Comparison of ENCODE assay signal across 15 cellular contexts in genomic region chr6:21653902-21654301, GRCh38.
DNase-seq lines count a peak whose midpoint lies in the region; ATAC-seq lines count a peak whose summit lies in the region.
"Had no signal": no experiment of that assay in that cellular context is flagged by ENCODE, and none has a peak within 500 bp of the region (broad histone marks: within the 10 kb centered on the region; RNA-seq: fewer than 3 reads in every experiment).

No MANE protein-coding gene starts in this region.

- 32% methylated on average over 7 of the region's 7 CpGs for WGBS in HUES64
- WGBS in mesendoderm (ENCODE audit: extremely low coverage, insufficient coverage, low lambda C conversion rate): 100% methylated on average over 1 of the region's 7 CpGs

- no peaks in the 10 kb centered on the region for H3K27me3 ChIP-seq in H7 (ENCODE audit: control insufficient read depth, insufficient read depth, low read length)
- no peaks in the 10 kb centered on the region for H3K27me3 ChIP-seq in HUES64 (ENCODE audit: insufficient read depth, low read length)
- no peaks in the 10 kb centered on the region for H3K27me3 ChIP-seq in mesendoderm (ENCODE audit: insufficient read depth, low read length, poor library complexity)

- H3K4me1 ChIP-seq in HUES64 (ENCODE audit: insufficient read depth, low read length) (peaks cover 6% of the 10 kb centered on the region), mesendoderm (ENCODE audit: control insufficient read depth, low read depth, low read length) (peaks cover 3% of the 10 kb centered on the region)

- no peak overlapping the region for H4K5ac ChIP-seq in mesendoderm (ENCODE audit: low read length)

- no peak overlapping the region for H4K8ac ChIP-seq in mesendoderm (ENCODE audit: low read depth, low read length)

- H3K56ac ChIP-seq in mesendoderm (ENCODE audit: low read length): no peak overlapping the region

- H3K4ac ChIP-seq in mesendoderm (ENCODE audit: low read depth, low read length): no peak overlapping the region

- no peak overlapping the region for H2BK15ac ChIP-seq in mesendoderm (replicated peaks; ENCODE audit: low read depth)

- H2BK120ac ChIP-seq in mesendoderm (ENCODE audit: low read depth, low read length): no peak overlapping the region

- peak; percentile 63 for ATAC-seq in esophagus mucosa
- no peak for ATAC-seq in GM19023 (IDR thresholded peaks at IDR 0.05; ENCODE audit: unreplicated experiment)
- ATAC-seq: GM12878, SK-N-SH treated with all-trans-retinoic acid at 6 μM for 48 hours had no signal

- H3K4me3 ChIP-seq in H7 (ENCODE audit: insufficient read depth, low read depth, low read length) (no peak overlapping the region), HUES64 (ENCODE audit: low read length) (no peak overlapping the region), mesendoderm (ENCODE audit: low read length) (no peak overlapping the region)
- H3K4me3 ChIP-seq: GM12878 had no signal

- peak overlapping the region; percentile 56 for H3K18ac ChIP-seq in mesendoderm (ENCODE audit: low read length)

- 0 out of 2 replicates have a peak overlapping the region, but pooled peaks have one; percentile 1 for H3K27ac ChIP-seq in HUES64 (ENCODE audit: low read depth, low read length)
- no peak overlapping the region for H3K27ac ChIP-seq in mesendoderm (ENCODE audit: low read depth, low read length)

- H2AK5ac ChIP-seq in mesendoderm (ENCODE audit: low read length): no peak overlapping the region

- no peaks in the 10 kb centered on the region for H3K79me1 ChIP-seq in mesendoderm (ENCODE audit: low read length)

- H3K4me2 ChIP-seq in mesendoderm (ENCODE audit: low read length): no peak overlapping the region

- H2BK5ac ChIP-seq in mesendoderm (ENCODE audit: low read length): no peak overlapping the region

- H3K9ac ChIP-seq in HUES64 (ENCODE audit: low read depth, low read length) (no peak overlapping the region), mesendoderm (ENCODE audit: low read length) (no peak overlapping the region)

- H3K79me2 ChIP-seq in mesendoderm (ENCODE audit: control insufficient read depth, insufficient read depth, low read length): no peaks in the 10 kb centered on the region

- H3K23ac ChIP-seq in mesendoderm (ENCODE audit: low read length): no peak overlapping the region

- DNase-seq in H7 (peak; percentile 41), mesendoderm (peak; percentile 42), hippocampal formation (lab: John Stamatoyannopoulos, UW) (no peak), NCI-H345 treated with DMSO at 0.1 percent for 48 hours (lab: John Stamatoyannopoulos, UW; ENCODE audit: unreplicated experiment) (no peak)
- DNase-seq: Caco-2; CD4-positive, CD25-positive, alpha-beta regulatory T cell; DMS79; NCI-H2029; NCI-H2171; SHP77 treated with DMSO at 0.1 percent for 48 hours had no signal

- H3K9me3 ChIP-seq in HUES64 (ENCODE audit: insufficient read depth, low read depth, low read length): no peaks in the 10 kb centered on the region
- H3K9me3 ChIP-seq: Caco-2 had no signal

- H3K36me3 ChIP-seq in H7 (replicated peaks; ENCODE audit: control insufficient read depth, insufficient read depth, low read length): no peaks in the 10 kb centered on the region
- H3K36me3 ChIP-seq in HUES64 (ENCODE audit: insufficient read depth, low read length): no peaks in the 10 kb centered on the region
- no peaks in the 10 kb centered on the region for H3K36me3 ChIP-seq in mesendoderm (ENCODE audit: control insufficient read depth, insufficient read depth, low read length)

Comparison
In these comparisons a context has a peak if more than half of its experiments do, and no peak if none do; other contexts are left out.
1. DNase-seq: peak in H7 (single experiment) and mesendoderm (single experiment); none in hippocampal formation (0 of 2) and NCI-H345 treated with DMSO at 0.1 percent for 48 hours (single experiment).